In the genomic region with DNA sequence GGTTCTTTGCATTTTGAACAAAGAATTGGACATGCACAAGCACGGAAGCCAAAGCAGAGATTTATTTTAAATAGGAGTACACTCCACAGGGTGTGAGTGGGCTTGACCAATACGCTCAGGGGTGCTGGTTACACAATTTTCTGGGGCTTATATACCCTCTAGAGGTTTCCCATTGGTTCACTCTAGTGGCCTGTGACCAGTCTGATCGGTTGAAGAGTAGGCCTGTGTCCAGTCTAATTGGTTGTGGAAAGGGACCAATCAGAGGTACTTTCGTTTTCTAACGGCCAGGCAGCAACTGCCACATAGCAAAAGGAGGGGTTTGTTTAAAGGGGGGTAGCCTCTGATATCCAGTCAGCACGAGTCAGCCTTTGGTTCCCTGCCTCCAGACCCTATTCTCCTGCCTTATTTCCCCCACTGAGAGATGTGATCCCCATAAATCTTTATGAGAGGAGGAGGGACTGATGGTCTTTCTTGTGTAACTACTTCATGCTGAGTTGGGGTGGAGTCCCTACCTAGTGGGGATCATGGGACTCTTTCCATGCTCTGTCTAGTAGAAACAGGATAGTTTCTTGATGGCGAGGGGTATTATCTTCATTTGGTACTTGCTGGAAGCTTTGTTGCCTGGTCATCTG, we compare ENCODE assay signal across 26 cellular contexts. TPM values are rescaled to one million over a fixed set of nuclear protein-coding genes. Genes with fewer than 3 reads are reported as not detected.
DNase-seq lines count a peak whose midpoint lies in the region; ATAC-seq and TF ChIP-seq lines count a peak whose summit lies in the region.
"Had no signal": no experiment of that assay in that cellular context is flagged by ENCODE, and none has a peak within 500 bp of the region (broad histone marks: within the 10 kb centered on the region; RNA-seq: fewer than 3 reads in every experiment).

No MANE protein-coding gene starts in this region.

- 72 to 86% (median 77%) methylated on average over 7 of the region's 7 CpGs for WGBS in stomach, 5 donors

- H3K4me1 ChIP-seq in DND-41 (ENCODE audit: insufficient read depth, low read length) (no peaks in the 10 kb centered on the region), stomach (no peaks in the 10 kb centered on the region), uterus (no peaks in the 10 kb centered on the region)
- H3K4me1 ChIP-seq: neural progenitor cell, prostate gland, tibial artery had no signal

- TF ChIP-seq POLR2A in stomach (IDR thresholded peaks at IDR 0.05) (no peak), uterus (IDR thresholded peaks at IDR 0.05) (no peak)

- DNase-seq in DND-41 (no peak), LHCN-M2 (ENCODE audit: low read depth) (peak; percentile 64), RPMI7951 (ENCODE audit: low read depth) (peak; percentile 85), choroid plexus epithelial cell (ENCODE audit: low read depth) (peak; percentile 35), stomach (no peak), activated T-cell treated with anti-CD3 and anti-CD28 coated beads for 4 hours (no peak), uterus (no peak), NCI-H2081 treated with DMSO at 0.1 percent for 48 hours (lab: John Stamatoyannopoulos, UW) (no peak)
- DNase-seq: activated CD4-positive, CD25-positive, alpha-beta regulatory T cell; activated CD8-positive, alpha-beta T cell treated with anti-CD3 and anti-CD28 coated beads for 36 hours; activated naive CD4-positive, alpha-beta T cell treated with Interleukin-2 at 50 U/mL for 16 hours; activated T-cell treated with anti-CD3 and anti-CD28 coated beads, Interleukin-2, amount 50 U/mL, for 4 hours; amygdala; CD8-positive, alpha-beta T cell; DMS79; hypothalamus; NCI-H1092; NCI-H2081; NCI-H510A; stimulated activated naive CD4-positive, alpha-beta T cell; tibial artery had no signal

- H3K27me3 ChIP-seq in DND-41 (ENCODE audit: insufficient read depth, low read length, poor library complexity) (no peaks in the 10 kb centered on the region), stomach (no peaks in the 10 kb centered on the region), uterus (no peaks in the 10 kb centered on the region)
- H3K27me3 ChIP-seq: neural progenitor cell, tibial artery had no signal

- H3K4me2 ChIP-seq in DND-41 (ENCODE audit: insufficient read depth, low read length): no peak overlapping the region
- H3K4me2 ChIP-seq: neural progenitor cell had no signal

- H3K36me3 ChIP-seq in DND-41 (ENCODE audit: insufficient read depth, low read length) (no peaks in the 10 kb centered on the region), stomach (no peaks in the 10 kb centered on the region), uterus (no peaks in the 10 kb centered on the region)
- H3K36me3 ChIP-seq: neural progenitor cell, prostate gland, tibial artery had no signal

- TF ChIP-seq CTCF in DND-41 (IDR thresholded peaks at IDR 0.05; ENCODE audit: borderline replicate concordance, extremely low read depth, low read length, poor library complexity, severe bottlenecking) (no peak), choroid plexus epithelial cell (conservative IDR thresholded peaks at IDR 0.05; ENCODE audit: low read depth, low read length) (no peak), stomach (IDR thresholded peaks at IDR 0.05) (no peak), uterus (IDR thresholded peaks at IDR 0.05) (no peak)

- no peaks in the 10 kb centered on the region for H3K79me2 ChIP-seq in DND-41 (ENCODE audit: insufficient read depth, low read length)

- intact Hi-C loops in stomach (cut with DNase I; ENCODE audit: low total_unique reads): no loop called here
- intact Hi-C loops in uterus (cut with DNase I; ENCODE audit: low total_unique reads): no loop called here

- no peak for TF ChIP-seq EP300 in stomach (IDR thresholded peaks at IDR 0.05)

- H3K27ac ChIP-seq in DND-41 (ENCODE audit: low read length) (no peak overlapping the region), stomach (no peak overlapping the region), uterus (no peak overlapping the region)
- H3K27ac ChIP-seq: neural progenitor cell, prostate gland, skin epidermis, tibial artery had no signal

- 0 out of 2 replicates have a peak overlapping the region, but pooled peaks have one; percentile 17 for H2AFZ ChIP-seq in DND-41 (ENCODE audit: low read depth, low read length)
- H2AFZ ChIP-seq: neural progenitor cell had no signal

- H3K9me3 ChIP-seq in DND-41 (ENCODE audit: insufficient read depth, low read length, severe bottlenecking) (no peaks in the 10 kb centered on the region), stomach (no peaks in the 10 kb centered on the region), uterus (no peaks in the 10 kb centered on the region)
- H3K9me3 ChIP-seq: prostate gland, tibial artery had no signal

- H3K4me3 ChIP-seq in DND-41 (ENCODE audit: low read depth in 1 of 2, low read length in 2 of 2): no peak overlapping the region
- no peak overlapping the region for H3K4me3 ChIP-seq in choroid plexus epithelial cell (ENCODE audit: low read depth, low read length)
- no peak overlapping the region for H3K4me3 ChIP-seq in stomach
- no peak overlapping the region for H3K4me3 ChIP-seq in uterus
- H3K4me3 ChIP-seq: neural progenitor cell, prostate gland, skin epidermis, tibial artery had no signal

- H4K20me1 ChIP-seq in DND-41 (ENCODE audit: insufficient read depth, low read length): no peaks in the 10 kb centered on the region

- peak; percentile 39; the same call in 1 of the 3 replicates for ATAC-seq in DND-41 (ENCODE audit: insufficient read depth, low read depth)
- ATAC-seq: activated CD8-positive, alpha-beta T cell treated with anti-CD3 and anti-CD28 coated beads for 36 hours; activated T-cell treated with anti-CD3 and anti-CD28 coated beads, Interleukin-2, amount 50 U/mL, for 4 hours; CD8-positive, alpha-beta T cell had no signal

- H3K9ac ChIP-seq in DND-41 (ENCODE audit: low read depth, low read length): no peak overlapping the region
- H3K9ac ChIP-seq: neural progenitor cell had no signal

RNA-seq across cellular contexts. Expression of a gene that starts 11.3 kb away (rescaled TPM):
- 75.3 and 95.8 TPM in 2 replicates for total RNA-seq in LHCN-M2 (2014; rRNA removed)
- 0.91 TPM for polyA plus RNA-seq in LHCN-M2 (2012)
- 2.4 and 4.1 TPM in 2 replicates for total RNA-seq in RPMI7951 (2014; rRNA removed; shearing (Covaris generic))
- 10 to 100 TPM in 4 of 5 donors, not detected in 1; 12.7 to 22.3 (median 15.5) TPM for total RNA-seq in stomach
- polyA plus RNA-seq in stomach: 10 to 100 TPM in 1 of 3 donors, 1 to 10 TPM in 2; 4.3 to 23.0 (median 4.7) TPM
- total RNA-seq in uterus: under 1 TPM in 2 of 4 donors, not detected in 2; 0.26 to 0.28 TPM
- total RNA-seq: frontal cortex; T-helper 2 cell treated with Interferon-gamma antibody and Interleukin-4, amounts not matched to agents 100 ng/mL and 5 ng/mL, for 36 hours had no signal

Comparison
In these comparisons a context has a peak if more than half of its experiments do, and no peak if none do; other contexts are left out.
1. DNase-seq: peak in LHCN-M2 (single experiment), RPMI7951 (single experiment) and choroid plexus epithelial cell (single experiment); none in DND-41 (single experiment), stomach (single experiment), activated T-cell treated with anti-CD3 and anti-CD28 coated beads for 4 hours (single experiment), uterus (0 of 2) and NCI-H2081 treated with DMSO at 0.1 percent for 48 hours (single experiment).